In the genomic region with DNA sequence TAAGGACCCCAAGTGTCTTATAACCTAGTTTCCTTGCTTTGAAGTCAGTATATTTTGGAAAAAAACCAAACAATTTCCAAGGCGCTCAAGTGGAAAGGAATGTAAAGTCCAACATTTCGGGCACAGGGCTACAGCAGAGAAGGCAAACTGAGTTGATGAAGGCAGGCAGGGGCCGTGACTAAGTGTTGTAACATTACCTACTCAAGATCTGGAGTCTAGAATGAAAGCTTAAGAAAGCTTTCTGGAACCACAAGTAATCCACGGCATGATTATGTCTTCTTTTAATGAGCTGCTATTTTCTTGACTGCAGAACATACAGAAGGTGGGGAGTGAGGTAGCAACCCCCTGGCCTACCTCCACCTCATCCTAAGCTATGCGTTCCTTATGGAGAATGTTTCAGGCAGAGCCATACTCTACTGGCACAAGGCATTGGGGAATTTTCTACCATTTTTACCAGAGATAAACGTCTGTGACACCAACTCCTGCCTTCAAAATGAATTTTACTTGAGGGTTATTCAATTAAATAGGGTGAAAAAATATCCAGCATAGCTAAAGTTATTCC, we compare ENCODE assay signal across 9 cellular contexts. TPM values are rescaled to one million over a fixed set of nuclear protein-coding genes. Genes with fewer than 3 reads are reported as not detected.
DNase-seq lines count a peak whose midpoint lies in the region; ATAC-seq and TF ChIP-seq lines count a peak whose summit lies in the region.
"Had no signal": no experiment of that assay in that cellular context is flagged by ENCODE, and none has a peak within 500 bp of the region (broad histone marks: within the 10 kb centered on the region; RNA-seq: fewer than 3 reads in every experiment).

No MANE protein-coding gene starts in this region.

- DNase-seq in heart right ventricle (no peak), left ventricle myocardium superior (no peak), uterus (no peak), GM13976 (ENCODE audit: low spot score) (no peak)
- DNase-seq in stimulated activated CD4-positive, alpha-beta T cell treated with anti-CD3 and anti-CD28 coated beads, Interleukin-1b, Interleukin-23, amount 100 ng/mL, for 48 hours, result no peak
- no peak for DNase-seq in stimulated activated naive CD4-positive, alpha-beta T cell (lab: John Stamatoyannopoulos, UW)

- H3K27ac ChIP-seq in heart right ventricle (peak overlapping the region in 6 of 10 donors; percentile 21 to 98 (median 72)), layer of hippocampus (ENCODE audit: low read depth, low read length) (peak overlapping the region; percentile 11), uterus (peak overlapping the region; percentile 36 to 98)

- TF ChIP-seq POLR2A in uterus (IDR thresholded peaks at IDR 0.05), result no peak

- no peaks in the 10 kb centered on the region for H3K9me3 Mint-ChIP-seq in activated naive CD8-positive, alpha-beta T cell (ENCODE audit: low read depth)

- H3K9me3 ChIP-seq in heart right ventricle (no peaks in the 10 kb centered on the region), uterus (no peaks in the 10 kb centered on the region)

- H3K4me1 ChIP-seq in heart right ventricle (peaks cover 6 to 59% (median 54%) of the 10 kb centered on the region in 9 donors), uterus (peaks cover 0 to 21% of the 10 kb centered on the region in 2 donors)

- H3K27me3 Mint-ChIP-seq in activated naive CD8-positive, alpha-beta T cell, result no peaks in the 10 kb centered on the region

- peak overlapping the region; percentile 99 for H3K4me3 Mint-ChIP-seq in activated naive CD8-positive, alpha-beta T cell

- H3K36me3 ChIP-seq in heart right ventricle (peaks cover 5 to 58% (median 27%) of the 10 kb centered on the region in 9 donors), uterus (no peaks in the 10 kb centered on the region)

- in situ Hi-C loops in GM13976 (cut with MboI; ENCODE audit: low sequenced_read_pairs, unreplicated experiment), result no loop called here

- H3K4me1 Mint-ChIP-seq in activated naive CD8-positive, alpha-beta T cell (ENCODE audit: low read depth), result peaks cover 62% of the 10 kb centered on the region

- ATAC-seq in heart right ventricle (no peak), left ventricle myocardium superior (no peak)

- TF ChIP-seq CTCF in heart right ventricle (IDR thresholded peaks at IDR 0.05) (no peak), uterus (IDR thresholded peaks at IDR 0.05) (no peak), GM13976 (IDR thresholded peaks at IDR 0.05; ENCODE audit: borderline replicate concordance, control extremely low read depth, extremely low read depth, insufficient read depth, missing control alignments) (no peak)

- peaks cover 30% of the 10 kb centered on the region for H3K36me3 Mint-ChIP-seq in activated naive CD8-positive, alpha-beta T cell

- peak overlapping the region; percentile 100 for H3K27ac Mint-ChIP-seq in activated naive CD8-positive, alpha-beta T cell

- intact Hi-C loops in heart right ventricle (cut with DNase I) (no loop called here), left ventricle myocardium superior (cut with micrococcal nuclease) (no loop called here), uterus (cut with DNase I; ENCODE audit: low total_unique reads) (no loop called here)

- H3K27me3 ChIP-seq in heart right ventricle (no peaks in the 10 kb centered on the region), layer of hippocampus (ENCODE audit: control insufficient read depth, insufficient read depth, low read length) (no peaks in the 10 kb centered on the region), uterus (no peaks in the 10 kb centered on the region)

- H3K4me3 ChIP-seq in heart right ventricle, result no peak overlapping the region
- no peak overlapping the region for H3K4me3 ChIP-seq in uterus
- H3K4me3 ChIP-seq: lung had no signal

- WGBS in heart right ventricle, 2 donors, result 63 to 68% methylated on average over 6 of the region's 6 CpGs

RNA-seq across cellular contexts. Expression of gene PPP1R10, which starts 4.3 kb away (rescaled TPM):
- total RNA-seq in heart right ventricle, result 10 to 100 TPM; 24.9 to 51.1 (median 33.1) TPM
- polyA plus RNA-seq in heart right ventricle, result 10 to 100 TPM in 1 of 2 donors, 1 to 10 TPM in 1; 7.8 to 17.0 TPM
- 32.7 TPM for total RNA-seq in left ventricle myocardium superior
- 10 to 100 TPM; 24.1 to 86.0 (median 40.2) TPM for total RNA-seq in uterus

RNA-seq across cellular contexts. Expression of gene MRPS18B, which starts 4.9 kb away (rescaled TPM):
- 100 to 1,000 TPM; 106 to 144 (median 127) TPM for total RNA-seq in heart right ventricle
- polyA plus RNA-seq in heart right ventricle, result 100 to 1,000 TPM in 1 of 2 donors, 10 to 100 TPM in 1; 48.4 to 169 TPM
- 129 TPM for total RNA-seq in left ventricle myocardium superior
- 10 to 100 TPM; 15.1 to 45.5 (median 36.7) TPM for total RNA-seq in uterus

RNA-seq across cellular contexts. Expression of gene ATAT1, which starts 13.9 kb away (rescaled TPM):
- total RNA-seq in heart right ventricle (1 to 10 TPM; 1.8 to 4.6 (median 2.8) TPM), left ventricle myocardium superior (1.7 TPM), uterus (10 to 100 TPM in 2 of 4 donors, 1 to 10 TPM in 1, not detected in 1; 8.5 to 10.2 (median 10.1) TPM)
- 1 to 10 TPM; 3.2 to 4.5 TPM for polyA plus RNA-seq in heart right ventricle

RNA-seq across cellular contexts. Expression of gene C6orf136, which starts 34.2 kb away (rescaled TPM):
- total RNA-seq in heart right ventricle (10 to 100 TPM; 39.8 to 77.4 (median 53.3) TPM), left ventricle myocardium superior (54.9 TPM), uterus (10 to 100 TPM in 1 of 4 donors, 1 to 10 TPM in 3; 5.6 to 22.2 (median 7.7) TPM)
- polyA plus RNA-seq in heart right ventricle, result 100 to 1,000 TPM in 1 of 2 donors, 10 to 100 TPM in 1; 42.4 to 134 TPM

RNA-seq across cellular contexts. Expression of gene ABCF1, which starts 41.5 kb away (rescaled TPM):
- 10 to 100 TPM; 37.1 to 49.1 (median 42.1) TPM for total RNA-seq in heart right ventricle
- polyA plus RNA-seq in heart right ventricle, result 10 to 100 TPM; 32.6 to 36.6 TPM
- total RNA-seq in left ventricle myocardium superior, result 37.8 TPM
- total RNA-seq in uterus, result 10 to 100 TPM; 17.4 to 48.6 (median 28.9) TPM

Comparison
In these comparisons a context has a peak if more than half of its experiments do, and no peak if none do; other contexts are left out.
1. H3K27ac ChIP-seq: peak in every context shown above with its lines; median percentile 72 in heart right ventricle; 67 in uterus; 11 in layer of hippocampus.